In the genomic region with DNA sequence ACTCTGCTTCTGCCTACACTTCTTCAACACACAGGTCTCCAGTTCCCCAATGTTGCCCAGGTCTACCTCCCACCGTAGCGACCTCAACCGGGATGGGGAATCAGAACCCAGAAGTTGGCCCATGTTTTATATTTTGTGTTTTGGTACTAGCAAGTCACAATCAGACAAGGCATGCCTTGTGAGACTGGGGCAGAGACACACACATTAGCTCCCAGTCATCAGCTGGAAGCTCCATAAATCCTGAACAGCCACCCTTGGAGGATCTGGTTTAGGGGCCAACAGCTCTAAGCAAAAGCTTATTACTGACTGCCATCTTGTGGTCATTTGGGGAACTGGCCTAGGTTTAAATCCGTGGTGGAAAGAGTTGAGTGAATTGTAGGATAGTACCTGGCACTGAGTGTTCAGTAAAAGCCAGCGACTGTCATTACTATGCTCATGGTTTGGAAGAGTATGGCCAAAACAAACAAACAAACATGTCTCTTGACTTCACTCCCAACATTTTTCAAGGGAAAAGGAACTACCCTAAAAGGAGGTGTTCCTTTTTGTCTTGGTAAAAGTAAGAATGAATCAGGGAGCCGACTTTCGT, we compare ENCODE assay signal across 9 cellular contexts. TPM values are rescaled to one million over a fixed set of nuclear protein-coding genes. Genes with fewer than 3 reads are reported as not detected.
DNase-seq lines count a peak whose midpoint lies in the region; ATAC-seq and TF ChIP-seq lines count a peak whose summit lies in the region.
"Had no signal": no experiment of that assay in that cellular context is flagged by ENCODE, and none has a peak within 500 bp of the region (broad histone marks: within the 10 kb centered on the region; RNA-seq: fewer than 3 reads in every experiment).

No MANE protein-coding gene starts in this region.

- H3K79me2 ChIP-seq in OCI-LY3 (ENCODE audit: low read length) = no peaks in the 10 kb centered on the region

- DNase-seq in DMS153 treated with DMSO at 0.1 percent for 48 hours (lab: John Stamatoyannopoulos, UW; ENCODE audit: unreplicated experiment) (peak; percentile 36), KG1 (lab: John Stamatoyannopoulos, UW) (peak; percentile 76), epidermal melanocyte (ENCODE audit: insufficient read length, low spot score) (peak; percentile 81), myocyte (ENCODE audit: low read depth) (peak; percentile 89)
- peak; percentile 81 for DNase-seq in activated CD8-positive, alpha-beta memory T cell treated with anti-CD3 and anti-CD28 coated beads, Interleukin-2, amount 50 U/mL, for 48 hours
- peak; percentile 62 for DNase-seq in stimulated activated naive B cell treated with anti-CD40 and anti-IgM and Interleukin-4, amounts not matched to agents 10 μg/mL and 1 μg/mL and 100 μg/mL, for 72 hours

- H3K27me3 ChIP-seq in OCI-LY3 (ENCODE audit: low read depth, low read length) = no peaks in the 10 kb centered on the region

- no peaks in the 10 kb centered on the region for H3K9me3 Mint-ChIP-seq in stimulated activated naive B cell treated with anti-CD40 and anti-IgM and Interleukin-4, amounts not matched to agents 10 μg/mL and 1 μg/mL and 100 μg/mL, for 72 hours
- H3K9me3 Mint-ChIP-seq: dendritic cell treated with granulocyte-macrophage colony-stimulating factor and Interleukin-4, amounts not matched to agents 40 ng/mL and 50 ng/mL, for 4 days had no signal

- H3K4me1 ChIP-seq in OCI-LY3 (ENCODE audit: low read length) = peaks cover 52% of the 10 kb centered on the region

- peak overlapping the region; percentile 56; the same call in 1 of the 2 replicates for H2AFZ ChIP-seq in OCI-LY3 (ENCODE audit: low read depth, low read length)

- no peaks in the 10 kb centered on the region for H4K20me1 ChIP-seq in OCI-LY3 (ENCODE audit: insufficient read depth, low read length)

- ATAC-seq in stimulated activated naive B cell treated with anti-CD40 and anti-IgM and Interleukin-4, amounts not matched to agents 10 μg/mL and 1 μg/mL and 100 μg/mL, for 72 hours (replicated peaks) = peak; percentile 77 to 84
- no peak for ATAC-seq in HG03196 (IDR thresholded peaks at IDR 0.05; ENCODE audit: unreplicated experiment)

- H3K36me3 ChIP-seq in OCI-LY3 (replicated peaks; ENCODE audit: low read depth, low read length) = no peaks in the 10 kb centered on the region

- H3K4me1 Mint-ChIP-seq in stimulated activated naive B cell treated with anti-CD40 and anti-IgM and Interleukin-4, amounts not matched to agents 10 μg/mL and 1 μg/mL and 100 μg/mL, for 72 hours = peaks cover 16 to 28% of the 10 kb centered on the region in 2 donors

- H3K27me3 Mint-ChIP-seq in stimulated activated naive B cell treated with anti-CD40 and anti-IgM and Interleukin-4, amounts not matched to agents 10 μg/mL and 1 μg/mL and 100 μg/mL, for 72 hours = peaks cover 4 to 17% of the 10 kb centered on the region in 2 donors

- H3K9me3 ChIP-seq in OCI-LY3 (ENCODE audit: insufficient read depth, low read length) = no peaks in the 10 kb centered on the region

- H3K4me3 ChIP-seq in OCI-LY3 (ENCODE audit: low read length) = no peak overlapping the region

- H3K4me3 Mint-ChIP-seq in stimulated activated naive B cell treated with anti-CD40 and anti-IgM and Interleukin-4, amounts not matched to agents 10 μg/mL and 1 μg/mL and 100 μg/mL, for 72 hours = no peak overlapping the region
- H3K4me3 Mint-ChIP-seq: dendritic cell treated with granulocyte-macrophage colony-stimulating factor and Interleukin-4, amounts not matched to agents 40 ng/mL and 50 ng/mL, for 4 days had no signal

- H3K9ac ChIP-seq in OCI-LY3 (ENCODE audit: low read length) = peak overlapping the region; percentile 31; the same call in 1 of the 2 replicates

- H3K27ac Mint-ChIP-seq in stimulated activated naive B cell treated with anti-CD40 and anti-IgM and Interleukin-4, amounts not matched to agents 10 μg/mL and 1 μg/mL and 100 μg/mL, for 72 hours = peak overlapping the region; percentile 22

- TF ChIP-seq CTCF in OCI-LY3 (IDR thresholded peaks at IDR 0.05; ENCODE audit: low read depth, low read length) = peak; percentile 99

- peak overlapping the region; percentile 38 for H3K4me2 ChIP-seq in OCI-LY3 (ENCODE audit: low read length)

- peak overlapping the region; percentile 22; the same call in 1 of the 2 replicates for H3K27ac ChIP-seq in OCI-LY3 (ENCODE audit: low read length)

- H3K36me3 Mint-ChIP-seq in stimulated activated naive B cell treated with anti-CD40 and anti-IgM and Interleukin-4, amounts not matched to agents 10 μg/mL and 1 μg/mL and 100 μg/mL, for 72 hours = no peaks in the 10 kb centered on the region

RNA-seq across cellular contexts. Expression of gene PIM1, which starts 40.5 kb away (rescaled TPM):
- total RNA-seq in myocyte = 3.0 and 4.6 TPM in 2 replicates
- polyA plus RNA-seq in myocyte (2012) = 6.6 TPM

RNA-seq across cellular contexts. Expression of gene TBC1D22B, which starts 47.2 kb away (rescaled TPM):
- total RNA-seq in myocyte = 8.4 and 9.8 TPM in 2 replicates
- polyA plus RNA-seq in myocyte (2012) = 10.6 TPM

RNA-seq across cellular contexts. Expression of gene TMEM217, which starts 47.5 kb away (rescaled TPM):
- 0.35 and 1.0 TPM in 2 replicates for total RNA-seq in myocyte
- polyA plus RNA-seq in myocyte (2012) = 5.4 TPM

Comparison
In these comparisons a context has a peak if more than half of its experiments do, and no peak if none do; other contexts are left out.
1. DNase-seq: peak in every context shown above with its lines; median percentile 89 in myocyte; 81 in activated CD8-positive, alpha-beta memory T cell treated with anti-CD3 and anti-CD28 coated beads, Interleukin-2, amount 50 U/mL, for 48 hours; 81 in epidermal melanocyte; 76 in KG1; 62 in stimulated activated naive B cell treated with anti-CD40 and anti-IgM and Interleukin-4, amounts not matched to agents 10 μg/mL and 1 μg/mL and 100 μg/mL, for 72 hours; 36 in DMS153 treated with DMSO at 0.1 percent for 48 hours.